ENCODE assay signal across 20 cellular contexts in the genomic region with DNA sequence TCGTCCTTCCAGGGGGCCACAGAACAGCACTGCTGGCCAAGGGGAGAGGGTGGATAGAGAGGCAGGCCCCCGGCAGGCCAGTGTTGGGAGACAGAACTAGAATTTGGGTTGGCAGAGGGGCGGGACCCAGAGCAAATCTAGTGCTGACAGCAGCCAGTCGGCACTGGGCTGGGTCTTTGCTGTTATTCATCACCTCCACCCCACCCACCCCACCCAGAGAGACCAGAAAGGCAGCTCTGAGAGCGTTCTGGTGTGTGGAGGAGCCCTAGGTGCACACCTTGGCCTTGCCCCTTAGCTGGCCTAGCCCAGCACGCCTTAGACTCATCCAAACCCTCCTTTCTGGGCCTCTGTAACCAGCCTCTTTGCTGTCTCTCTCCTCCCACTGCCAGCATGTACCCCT. TPM values are rescaled to one million over a fixed set of nuclear protein-coding genes. Genes with fewer than 3 reads are reported as not detected.
DNase-seq lines count a peak whose midpoint lies in the region; ATAC-seq and TF ChIP-seq lines count a peak whose summit lies in the region.
"Had no signal": no experiment of that assay in that cellular context is flagged by ENCODE, and none has a peak within 500 bp of the region (broad histone marks: within the 10 kb centered on the region; RNA-seq: fewer than 3 reads in every experiment).

No MANE protein-coding gene starts in this region.

- peak overlapping the region; percentile 19 for H3K27ac ChIP-seq in A673 (ENCODE audit: low read depth, low read length, poor library complexity, severe bottlenecking)
- H3K27ac ChIP-seq in RWPE1: peak overlapping the region; percentile 91
- H3K27ac ChIP-seq: GM23248, Peyer's patch had no signal

- DNase-seq in A673 (ENCODE audit: low spot score): no peak
- DNase-seq in RWPE1 (ENCODE audit: low spot score): no peak
- DNase-seq in posterior vena cava (ENCODE audit: low spot score): peak; percentile 67
- DNase-seq in UCSD-AML1 (lab: John Stamatoyannopoulos, UW; ENCODE audit: unreplicated experiment): no peak
- DNase-seq in NCI-H2029 (lab: John Stamatoyannopoulos, UW): no peak
- DNase-seq in activated T-helper 2 cell treated with anti-CD3 and anti-CD28 coated beads, Interferon-gamma antibody, Interleukin-2, Interleukin-4, amounts not matched to agents 10 μg/mL and 5 μg/mL and 100 μg/mL, durations not matched to agents 14 hours and 24 hours and 36 hours (ENCODE audit: low spot score): no peak
- DNase-seq: GF-D8, GM23248, KG1, NCI-H1436, NCI-H2029 treated with DMSO at 0.1 percent for 48 hours, NCI-H2171 treated with DMSO at 0.1 percent for 48 hours, NCI-H510A, NCI-H774, Peyer's patch, SHP77 treated with DMSO at 0.1 percent for 48 hours had no signal

- H3K9me3 ChIP-seq in A673 (ENCODE audit: low read depth, low read length, poor library complexity, severe bottlenecking): no peaks in the 10 kb centered on the region
- H3K9me3 ChIP-seq: Peyer's patch had no signal

- BruUV-seq in A673 (replicated peaks; lab: Mats Ljungman, UMichigan): no TSS peak

- ATAC-seq in esophagus mucosa (peak; percentile 87), HG02885 (IDR thresholded peaks at IDR 0.05; ENCODE audit: poor library complexity, unreplicated experiment) (no peak)
- ATAC-seq: HCT116 had no signal

- H3K36me3 Mint-ChIP-seq in activated T-helper 2 cell treated with anti-CD3 and anti-CD28 coated beads, Interferon-gamma antibody, Interleukin-2, Interleukin-4, amounts not matched to agents 10 μg/mL and 5 μg/mL and 100 μg/mL, durations not matched to agents 14 hours and 24 hours and 36 hours (ENCODE audit: low read depth): no peaks in the 10 kb centered on the region
- H3K36me3 Mint-ChIP-seq: CD14-positive monocyte had no signal

- no peak overlapping the region for H3K4me3 Mint-ChIP-seq in activated T-helper 2 cell treated with anti-CD3 and anti-CD28 coated beads, Interferon-gamma antibody, Interleukin-2, Interleukin-4, amounts not matched to agents 10 μg/mL and 5 μg/mL and 100 μg/mL, durations not matched to agents 14 hours and 24 hours and 36 hours (ENCODE audit: low read depth)
- H3K4me3 Mint-ChIP-seq: CD14-positive monocyte had no signal

- H3K27ac Mint-ChIP-seq in activated T-helper 2 cell treated with anti-CD3 and anti-CD28 coated beads, Interferon-gamma antibody, Interleukin-2, Interleukin-4, amounts not matched to agents 10 μg/mL and 5 μg/mL and 100 μg/mL, durations not matched to agents 14 hours and 24 hours and 36 hours: no peak overlapping the region
- H3K27ac Mint-ChIP-seq: CD14-positive monocyte had no signal

- no peaks in the 10 kb centered on the region for H3K27me3 ChIP-seq in A673 (replicated peaks; ENCODE audit: insufficient read depth, low read depth, low read length, poor library complexity)
- H3K27me3 ChIP-seq: Peyer's patch had no signal

- H3K4me1 ChIP-seq in A673 (ENCODE audit: insufficient read depth, low read length, poor library complexity, severe bottlenecking): peaks cover 59% of the 10 kb centered on the region

- H3K4me1 Mint-ChIP-seq in activated T-helper 2 cell treated with anti-CD3 and anti-CD28 coated beads, Interferon-gamma antibody, Interleukin-2, Interleukin-4, amounts not matched to agents 10 μg/mL and 5 μg/mL and 100 μg/mL, durations not matched to agents 14 hours and 24 hours and 36 hours (ENCODE audit: low read depth): no peaks in the 10 kb centered on the region
- H3K4me1 Mint-ChIP-seq: CD14-positive monocyte had no signal

- TF ChIP-seq CTCF in A673 (conservative IDR thresholded peaks at IDR 0.05; ENCODE audit: low read depth, low read length): no peak
- no peak for TF ChIP-seq CTCF in RWPE1 (conservative IDR thresholded peaks at IDR 0.05; ENCODE audit: low read depth)

- intact Hi-C loops in A673 (cut with micrococcal nuclease; ENCODE audit: unreplicated experiment) (no loop called here), posterior vena cava (cut with DNase I) (no loop called here)
- intact Hi-C loops in activated T-helper 2 cell treated with anti-CD3 and anti-CD28 coated beads, Interferon-gamma antibody, Interleukin-2, Interleukin-4, amounts not matched to agents 10 μg/mL and 5 μg/mL and 100 μg/mL, durations not matched to agents 14 hours and 24 hours and 36 hours (cut with micrococcal nuclease): no loop called here

- CTCF ChIA-PET in A673 (lab: Charles Lee) (no interaction called here), RWPE1 (lab: Yijun Ruan, JAX) (interaction anchor here (0.7 kb wide), 1 partner anchor 15 kb away, joined by 3 read pairs; no protein-coding TSS in a partner anchor)

- H3K36me3 ChIP-seq in A673 (ENCODE audit: insufficient read depth, low read length, poor library complexity, severe bottlenecking): no peaks in the 10 kb centered on the region
- H3K36me3 ChIP-seq: Peyer's patch had no signal

- POLR2A ChIA-PET in A673 (lab: Charles Lee; ENCODE audit: low non-redundant PET): no interaction called here
- POLR2A ChIA-PET in RWPE1 (lab: Yijun Ruan, JAX; ENCODE audit: low non-redundant PET): no interaction called here

- no peak overlapping the region for H3K4me3 ChIP-seq in A673 (ENCODE audit: low read depth, low read length, poor library complexity, severe bottlenecking)
- H3K4me3 ChIP-seq: GM23248, Peyer's patch had no signal

- no peaks in the 10 kb centered on the region for H3K9me3 Mint-ChIP-seq in activated T-helper 2 cell treated with anti-CD3 and anti-CD28 coated beads, Interferon-gamma antibody, Interleukin-2, Interleukin-4, amounts not matched to agents 10 μg/mL and 5 μg/mL and 100 μg/mL, durations not matched to agents 14 hours and 24 hours and 36 hours

- H3K27me3 Mint-ChIP-seq in activated T-helper 2 cell treated with anti-CD3 and anti-CD28 coated beads, Interferon-gamma antibody, Interleukin-2, Interleukin-4, amounts not matched to agents 10 μg/mL and 5 μg/mL and 100 μg/mL, durations not matched to agents 14 hours and 24 hours and 36 hours (ENCODE audit: low read depth): peaks cover 24% of the 10 kb centered on the region

RNA-seq across cellular contexts. Expression of a gene that starts 6.4 kb away (rescaled TPM):
- total RNA-seq in A673 (2021): 492 and 535 TPM in 2 replicates
- total RNA-seq in esophagus mucosa: 608 TPM
- 1 to 10 TPM in 1 of 2 donors, under 1 TPM in 1; 0.83 to 2.8 TPM for total RNA-seq in posterior vena cava
- not detected in 2 replicates for total RNA-seq in activated T-helper 2 cell treated with anti-CD3 and anti-CD28 coated beads, Interferon-gamma antibody, Interleukin-2, Interleukin-4, amounts not matched to agents 10 μg/mL and 5 μg/mL and 100 μg/mL, durations not matched to agents 14 hours and 24 hours and 36 hours

Comparison
In these comparisons a context has a peak if more than half of its experiments do, and no peak if none do; other contexts are left out.
1. RNA of a gene that starts 6.4 kb away (total RNA-seq): 608 TPM in esophagus mucosa (single experiment) and 492 to 535 TPM in A673; 0.83 to 2.8 TPM in posterior vena cava and not detected in activated T-helper 2 cell treated with anti-CD3 and anti-CD28 coated beads, Interferon-gamma antibody, Interleukin-2, Interleukin-4, amounts not matched to agents 10 μg/mL and 5 μg/mL and 100 μg/mL, durations not matched to agents 14 hours and 24 hours and 36 hours; every median in the first group is over 100 times any median in the second.